In genomic region chr14:32372154-32372553, GRCh38 we compare ENCODE assay signal across 15 cellular contexts. TPM values are rescaled to one million over a fixed set of nuclear protein-coding genes. Genes with fewer than 3 reads are reported as not detected.
DNase-seq lines count a peak whose midpoint lies in the region; ATAC-seq and TF ChIP-seq lines count a peak whose summit lies in the region.
"Had no signal": no experiment of that assay in that cellular context is flagged by ENCODE, and none has a peak within 500 bp of the region (broad histone marks: within the 10 kb centered on the region; RNA-seq: fewer than 3 reads in every experiment).

No MANE protein-coding gene starts in this region.

- ATAC-seq in HG03135 (IDR thresholded peaks at IDR 0.05; ENCODE audit: unreplicated experiment), result no peak
- ATAC-seq in HG03354 (IDR thresholded peaks at IDR 0.05; ENCODE audit: poor library complexity, severe bottlenecking, unreplicated experiment), result no peak
- ATAC-seq: gastrocnemius medialis, left cardiac atrium, natural killer cell, sciatic nerve had no signal

- H3K4me1 ChIP-seq in Karpas-422 (ENCODE audit: low read length), result no peaks in the 10 kb centered on the region

- H2AFZ ChIP-seq in Karpas-422 (ENCODE audit: low read length), result no peak overlapping the region

- peak; percentile 9 for DNase-seq in H4 (ENCODE audit: low spot score)
- DNase-seq in amniotic epithelial cell (ENCODE audit: low read depth), result peak; percentile 73
- DNase-seq in fibroblast of pulmonary artery (ENCODE audit: low read depth), result peak; percentile 86
- peak; percentile 96 for DNase-seq in stromal cell of bone marrow (ENCODE audit: low read depth)
- no peak for DNase-seq in Karpas-422
- DNase-seq: activated gamma-delta T cell, gastrocnemius medialis, left cardiac atrium, MV-4-11, natural killer cell, NCI-H345, T1000 had no signal

- no peak overlapping the region for H3K27ac ChIP-seq in Karpas-422 (ENCODE audit: low read length)
- H3K27ac ChIP-seq: gastrocnemius medialis had no signal

- no peaks in the 10 kb centered on the region for H3K79me2 ChIP-seq in Karpas-422 (ENCODE audit: low read length)

- H3K9me2 ChIP-seq in Karpas-422 (replicated peaks; ENCODE audit: insufficient read depth, low read length), result no peaks in the 10 kb centered on the region

- no peaks in the 10 kb centered on the region for H4K20me1 ChIP-seq in Karpas-422 (ENCODE audit: insufficient read depth, low read depth, low read length)

- H3K4me3 ChIP-seq in fibroblast of pulmonary artery (replicated peaks; ENCODE audit: low read depth, low read length) (no peak overlapping the region), Karpas-422 (ENCODE audit: low read length) (no peak overlapping the region)
- H3K4me3 ChIP-seq: gastrocnemius medialis had no signal

- H3K27me3 ChIP-seq in Karpas-422 (ENCODE audit: low read length), result no peaks in the 10 kb centered on the region
- H3K27me3 ChIP-seq: gastrocnemius medialis had no signal

- H3K9me3 ChIP-seq in Karpas-422 (ENCODE audit: low read length), result no peaks in the 10 kb centered on the region
- H3K9me3 ChIP-seq: gastrocnemius medialis had no signal

- no peak for TF ChIP-seq CTCF in fibroblast of pulmonary artery (IDR thresholded peaks at IDR 0.05; ENCODE audit: low read length, missing control alignments)

- no peaks in the 10 kb centered on the region for H3K36me3 ChIP-seq in Karpas-422 (ENCODE audit: insufficient read depth, low read length)
- H3K36me3 ChIP-seq: gastrocnemius medialis had no signal

- H3K9ac ChIP-seq in Karpas-422 (ENCODE audit: low read length), result no peak overlapping the region

- H3K4me2 ChIP-seq in Karpas-422 (ENCODE audit: low read depth, low read length, poor library complexity, severe bottlenecking), result no peak overlapping the region

RNA-seq across cellular contexts. Expression of gene AKAP6, which starts 43.1 kb away (rescaled TPM):
- 25.9 and 38.6 TPM in 2 replicates for total RNA-seq in H4 (2014; rRNA removed; shearing (Covaris generic))
- total RNA-seq in Karpas-422 (2014; rRNA removed; shearing (Covaris generic); ENCODE audit: low replicate concordance), result 0.54 and 2.3 TPM in 2 replicates
